Comparison of ENCODE assay signal across 17 cellular contexts in genomic region chr12:132740652-132741051, GRCh38.
"Had no signal": no experiment of that assay in that cellular context is flagged by ENCODE, and none has a peak within 500 bp of the region (broad histone marks: within the 10 kb centered on the region; RNA-seq: fewer than 3 reads in every experiment).

No MANE protein-coding gene starts in this region.

- H3K27me3 ChIP-seq: adrenal gland, foreskin keratinocyte, left lung, tibial nerve had no signal

- H3K9me3 Mint-ChIP-seq: stimulated activated naive CD8-positive, alpha-beta T cell treated with anti-CD3 and anti-CD28 coated beads, Interleukin-15, Interleukin-2, amounts not matched to agents 100 ng/mL and 50 ng/mL, for 24 hours had no signal

- H3K4me3 Mint-ChIP-seq: activated T-cell treated with anti-CD3 and anti-CD28 coated beads, Interleukin-2, amount 50 U/mL, for 72 hours; stimulated activated naive CD8-positive, alpha-beta T cell treated with anti-CD3 and anti-CD28 coated beads, Interleukin-15, Interleukin-2, amounts not matched to agents 100 ng/mL and 50 ng/mL, for 24 hours had no signal

- H3K4me3 ChIP-seq: adrenal gland, left lung, mucosa of descending colon, tibial nerve had no signal

- H3K27ac Mint-ChIP-seq: stimulated activated naive CD8-positive, alpha-beta T cell treated with anti-CD3 and anti-CD28 coated beads, Interleukin-15, Interleukin-2, amounts not matched to agents 100 ng/mL and 50 ng/mL, for 24 hours had no signal

- ATAC-seq: activated T-cell treated with anti-CD3 and anti-CD28 coated beads, Interleukin-2, amount 50 U/mL, for 72 hours; foreskin keratinocyte; left lung; mucosa of descending colon had no signal

- H3K9me3 ChIP-seq: adrenal gland, left lung, mucosa of descending colon, tibial nerve had no signal

- DNase-seq: activated CD4-positive, CD25-positive, alpha-beta regulatory T cell treated with anti-CD3 and anti-CD28 coated beads, Interleukin-2, amount 50 U/mL, for 72 hours; activated effector memory CD4-positive, alpha-beta T cell treated with anti-CD3 and anti-CD28 coated beads, Interleukin-2, amount 50 U/mL, for 16 hours; activated naive CD4-positive, alpha-beta T cell treated with anti-CD3 and anti-CD28 coated beads, Interleukin-2, amount 50 U/mL, for 16 hours; activated T-cell treated with anti-CD3 and anti-CD28 coated beads, Interleukin-2, amount 50 U/mL, for 72 hours; adrenal gland; foreskin keratinocyte; glutamatergic neuron; mesenchymal stem cell; mucosa of descending colon; naive B cell; T-helper 2 cell had no signal

- H3K27ac ChIP-seq: adrenal gland, epithelial cell of prostate, foreskin keratinocyte, left lung, parathyroid adenoma, tibial nerve, VCaP had no signal

- H3K27me3 Mint-ChIP-seq: naive B cell; stimulated activated naive CD8-positive, alpha-beta T cell treated with anti-CD3 and anti-CD28 coated beads, Interleukin-15, Interleukin-2, amounts not matched to agents 100 ng/mL and 50 ng/mL, for 24 hours had no signal

- H3K4me1 ChIP-seq: adrenal gland, foreskin keratinocyte, left lung, parathyroid adenoma, tibial nerve had no signal
